Comparison of ENCODE assay signal across 7 cellular contexts in the genomic region with DNA sequence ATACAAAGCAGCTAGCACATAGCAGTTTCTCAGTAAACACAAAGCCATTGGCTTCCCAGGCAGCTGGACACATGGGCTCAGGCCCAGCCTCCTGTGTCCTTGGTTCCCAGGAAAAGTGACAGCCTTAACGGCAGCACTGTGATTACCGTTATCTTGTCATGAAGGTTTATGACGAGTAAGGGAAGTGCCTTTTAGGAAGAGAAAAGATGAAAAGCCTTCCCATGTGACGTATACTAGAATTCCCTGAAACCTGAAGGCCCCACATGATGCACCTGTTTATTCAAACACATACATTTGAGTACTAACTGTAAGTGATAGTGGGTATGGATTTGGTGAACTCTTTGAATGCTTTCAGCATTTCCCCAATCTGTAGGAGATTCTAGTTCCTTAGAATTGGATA.
"Had no signal": no experiment of that assay in that cellular context is flagged by ENCODE, and none has a peak within 500 bp of the region (broad histone marks: within the 10 kb centered on the region; RNA-seq: fewer than 3 reads in every experiment).

No MANE protein-coding gene starts in this region.

- ATAC-seq: K562 had no signal

- H3K9ac ChIP-seq: KMS-11 had no signal

- FAIRE-seq: HTR-8/SVneo, K562 had no signal

- H3K27ac ChIP-seq: HL-60, KMS-11 had no signal

- DNase-seq: IMR-90, KBM-7, KG1 had no signal

- H3K4me2 ChIP-seq: KMS-11 had no signal

- H3K4me3 ChIP-seq: K562 had no signal
